In genomic region chr21:16347223-16347622, GRCh38 we compare ENCODE assay signal across 27 cellular contexts.
"Had no signal": no experiment of that assay in that cellular context is flagged by ENCODE, and none has a peak within 500 bp of the region (broad histone marks: within the 10 kb centered on the region; RNA-seq: fewer than 3 reads in every experiment).

No MANE protein-coding gene starts in this region.

- H3K9me3 ChIP-seq: stomach, suprapubic skin, testis, thoracic aorta, thyroid gland, tibial artery, tibial nerve, transverse colon, upper lobe of left lung, upper lobe of right lung, uterus, vagina had no signal

- DNase-seq: stimulated activated CD4-positive, alpha-beta T cell treated with anti-CD3 and anti-CD28 coated beads, Interleukin-2, amount 100 ng/mL, for 48 hours; stimulated activated CD4-positive, alpha-beta T cell treated with anti-CD3 and anti-CD28 coated beads, Interleukin-4, amount 100 ng/mL, for 1 hour; stimulated activated CD4-positive, alpha-beta T cell treated with anti-CD3 and anti-CD28 coated beads, Interleukin-4, amount 100 ng/mL, for 24 hours; stimulated activated CD4-positive, alpha-beta T cell treated with anti-CD3 and anti-CD28 coated beads, Interleukin-4, amount 100 ng/mL, for 4 hours; stimulated activated CD8-positive, alpha-beta memory T cell treated with anti-CD3 and anti-CD28 coated beads, Interleukin-4, amount 100 ng/mL, for 48 hours; stimulated activated naive B cell treated with anti-CD40 and anti-IgM and Interleukin-4, amounts not matched to agents 10 μg/mL and 1 μg/mL and 100 μg/mL, for 72 hours; stimulated activated naive CD4-positive, alpha-beta T cell; stimulated activated naive CD4-positive, alpha-beta T cell treated with Interleukin-2 at 50 U/mL for 16 hours; stimulated activated naive CD8-positive, alpha-beta T cell treated with anti-CD3 and anti-CD28 coated beads, Interleukin-15, amount 100 ng/mL, for 72 hours; stimulated activated naive CD8-positive, alpha-beta T cell treated with anti-CD3 and anti-CD28 coated beads, Interleukin-15, Interleukin-2, amounts not matched to agents 100 U/mL and 50 U/mL, for 24 hours; stomach; substantia nigra; testis; thyroid gland; tibial artery; transverse colon; trophoblast cell; upper lobe of left lung; upper lobe of right lung; uterus had no signal

- H3K27ac ChIP-seq: stomach, suprapubic skin, thoracic aorta, thyroid gland, tibial artery, tibial nerve, transverse colon, upper lobe of left lung, upper lobe of right lung, uterus, vagina had no signal

- H3K4me3 ChIP-seq: stomach, suprapubic skin, testis, thoracic aorta, thyroid gland, tibial artery, tibial nerve, transverse colon, upper lobe of left lung, upper lobe of right lung, uterus, vagina had no signal

- ATAC-seq: stimulated activated effector memory CD8-positive, alpha-beta T cell treated with anti-CD3 and anti-CD28 coated beads, Interleukin-12 subunit alpha, Interleukin-12 subunit beta, amount 100 ng/mL, for 72 hours; stimulated activated memory B cell treated with anti-CD40 and anti-IgM and Interleukin-4, amounts not matched to agents 10 μg/mL and 1 μg/mL and 100 μg/mL, for 72 hours; stimulated activated naive B cell treated with anti-CD40 and anti-IgM and Interleukin-4, amounts not matched to agents 10 μg/mL and 1 μg/mL and 100 μg/mL, for 72 hours; stimulated activated naive CD8-positive, alpha-beta T cell treated with anti-CD3 and anti-CD28 coated beads, Interleukin-15, amount 100 ng/mL, for 72 hours; stimulated activated naive CD8-positive, alpha-beta T cell treated with anti-CD3 and anti-CD28 coated beads, Interleukin-15, Interleukin-2, amounts not matched to agents 100 U/mL and 50 U/mL, for 24 hours; upper lobe of right lung had no signal

- H3K36me3 ChIP-seq: stomach, suprapubic skin, thoracic aorta, thyroid gland, tibial artery, tibial nerve, transverse colon, upper lobe of left lung, upper lobe of right lung, uterus, vagina had no signal

- H3K4me1 ChIP-seq: stomach, suprapubic skin, testis, thyroid gland, tibial artery, tibial nerve, transverse colon, upper lobe of left lung, upper lobe of right lung, uterus had no signal

- FAIRE-seq: urothelium cell line had no signal

- H3K27me3 ChIP-seq: stomach, suprapubic skin, testis, thyroid gland, tibial artery, tibial nerve, transverse colon, upper lobe of left lung, upper lobe of right lung, uterus, vagina had no signal
